Comparison of ENCODE assay signal across 8 cellular contexts in genomic region chr1:110003747-110004428, GRCh38. TPM values are rescaled to one million over a fixed set of nuclear protein-coding genes. Genes with fewer than 3 reads are reported as not detected.
DNase-seq lines count a peak whose midpoint lies in the region; ATAC-seq, FAIRE-seq and TF ChIP-seq lines count a peak whose summit lies in the region.

No MANE protein-coding gene starts in this region.

- H3K9me3 ChIP-seq in A549: no peaks in the 10 kb centered on the region
- H3K9me3 ChIP-seq in breast epithelium: no peaks in the 10 kb centered on the region

- TF ChIP-seq POLR2A in A549 (IDR thresholded peaks at IDR 0.05; ENCODE audit: low read length) (no peak), breast epithelium (IDR thresholded peaks at IDR 0.05) (no peak)

- no peak for TF ChIP-seq RAD21 in A549 (conservative IDR thresholded peaks at IDR 0.05 in 1 of 2, IDR thresholded peaks at IDR 0.05 in 1 of 2)

- WGBS in A549 (ENCODE audit: missing lambda C conversion rate): 0% methylated on average over 6 of the region's 8 CpGs

- H3K36me3 ChIP-seq in breast epithelium: no peaks in the 10 kb centered on the region

- H3K27me3 ChIP-seq in breast epithelium: no peaks in the 10 kb centered on the region

- in situ Hi-C loops in G401 (cut with HindIII; ENCODE audit: low sequenced_read_pairs): no loop called here

- peak; percentile 47 to 88 for DNase-seq in A549 (ENCODE audit: low read depth in 1 of 2, low spot score in 1 of 2)
- peak; percentile 37 for DNase-seq in RPMI8226
- peak; percentile 71 to 75 for DNase-seq in breast epithelium (ENCODE audit: low spot score in 2 of 2)
- DNase-seq in left kidney (ENCODE audit: low read depth, low spot score): peak; percentile 92
- DNase-seq in stimulated activated CD4-positive, alpha-beta T cell treated with anti-CD3 and anti-CD28 coated beads, Interleukin-4, amount 100 ng/mL, for 4 hours: peak; percentile 27 to 42
- DNase-seq in G401 (ENCODE audit: low spot score): no peak

- peak overlapping the region; percentile 84 to 88 for H3K27ac ChIP-seq in A549
- peak overlapping the region; percentile 78 to 87 for H3K27ac ChIP-seq in breast epithelium

- TF ChIP-seq EP300 in A549 (IDR thresholded peaks at IDR 0.05): peak; percentile 25 to 47; a peak in 2 of 5 replicates

- no peak for TF ChIP-seq CTCF in A549 (IDR thresholded peaks at IDR 0.05)
- no peak for TF ChIP-seq CTCF in breast epithelium (IDR thresholded peaks at IDR 0.05)

- H3K4me3 ChIP-seq in A549 (peak overlapping the region; percentile 47), breast epithelium (peak overlapping the region in 1 of 3 donors; percentile 44)

- CTCF ChIA-PET in A549 (lab: Yijun Ruan, JAX): interaction anchor here (1.0 to 5.0 kb wide), 5 partner anchors 10 to 230 kb away, joined by 3 to 46 read pairs (median 3); partner anchors contain the start of gene AHCYL1

- FAIRE-seq in A549 (lab: Jason Lieb, UNC): no peak

- ATAC-seq in A549: peak; percentile 89 to 93
- peak; percentile 71 for ATAC-seq in GM18861 (IDR thresholded peaks at IDR 0.05; ENCODE audit: unreplicated experiment)
- ATAC-seq in HG03139 (IDR thresholded peaks at IDR 0.05; ENCODE audit: unreplicated experiment): peak; percentile 58

- intact Hi-C loops in breast epithelium (cut with DNase I; ENCODE audit: low total_unique reads): no loop called here

- POLR2A ChIA-PET in A549 (lab: Yijun Ruan, JAX): interaction anchor here (0.7 to 1.2 kb wide), 3 partner anchors 20 to 456 kb away, joined by 3 read pairs; partner anchors contain the start of genes AHCYL1 and GNAI3

- H3K4me1 ChIP-seq in A549 (peaks cover 72% of the 10 kb centered on the region), breast epithelium (peaks cover 0 to 15% of the 10 kb centered on the region in 2 donors)

- H3K4me2 ChIP-seq in A549: peak overlapping the region; percentile 96

TF ChIP-seq in A549, 52 proteins besides CTCF, POLR2A, EP300 and RAD21 (continues in another document):
- TF ChIP-seq ZFP36 (IDR thresholded peaks at IDR 0.05; ENCODE audit: borderline replicate concordance, partially characterized antibody) (no peak), RARB (CRISPR knock-in tag; IDR thresholded peaks at IDR 0.05) (no peak), GATA3 (IDR thresholded peaks at IDR 0.05; ENCODE audit: borderline replicate concordance) (0 out of 2 replicates have a peak, but pooled peaks have one; percentile 43), HOXB13 (CRISPR knock-in tag; IDR thresholded peaks at IDR 0.05; ENCODE audit: low read depth) (no peak), TFCP2L1 (CRISPR knock-in tag; IDR thresholded peaks at IDR 0.05) (no peak), KDM1A (IDR thresholded peaks at IDR 0.05; ENCODE audit: low read depth) (no peak), MAZ (IDR thresholded peaks at IDR 0.05; ENCODE audit: borderline replicate concordance, low read depth, low read length) (no peak), HOXA7 (CRISPR knock-in tag; IDR thresholded peaks at IDR 0.05) (no peak), ESRRA (IDR thresholded peaks at IDR 0.05; ENCODE audit: borderline replicate concordance, low read length) (no peak), JUN (IDR thresholded peaks at IDR 0.05) (peak in 1 of 2 experiments; percentile 43; a peak in 1 of 5 replicates), EHMT2 (IDR thresholded peaks at IDR 0.05; ENCODE audit: low read depth) (no peak), PHF8 (IDR thresholded peaks at IDR 0.05; ENCODE audit: borderline replicate concordance, low read depth) (no peak), REST (IDR thresholded peaks at IDR 0.05) (no peak), BCL3 (IDR thresholded peaks at IDR 0.05) (no peak; the same call in 2 of the 3 replicates), FOSL2 (IDR thresholded peaks at IDR 0.05) (no peak), FOSL2 (CRISPR knock-in tag; IDR thresholded peaks at IDR 0.05) (peak; percentile 57), CHD4 (IDR thresholded peaks at IDR 0.05; ENCODE audit: borderline replicate concordance) (no peak), CHD2 (IDR thresholded peaks at IDR 0.05; ENCODE audit: low read length, partially characterized antibody) (no peak), NR3C1 (IDR thresholded peaks at IDR 0.05) (no peak), CBX2 (IDR thresholded peaks at IDR 0.05; ENCODE audit: borderline replicate concordance, low read depth) (no peak), MAFK (IDR thresholded peaks at IDR 0.05; ENCODE audit: partially characterized antibody) (peak; percentile 100)
- TF ChIP-seq, protein P1, sequence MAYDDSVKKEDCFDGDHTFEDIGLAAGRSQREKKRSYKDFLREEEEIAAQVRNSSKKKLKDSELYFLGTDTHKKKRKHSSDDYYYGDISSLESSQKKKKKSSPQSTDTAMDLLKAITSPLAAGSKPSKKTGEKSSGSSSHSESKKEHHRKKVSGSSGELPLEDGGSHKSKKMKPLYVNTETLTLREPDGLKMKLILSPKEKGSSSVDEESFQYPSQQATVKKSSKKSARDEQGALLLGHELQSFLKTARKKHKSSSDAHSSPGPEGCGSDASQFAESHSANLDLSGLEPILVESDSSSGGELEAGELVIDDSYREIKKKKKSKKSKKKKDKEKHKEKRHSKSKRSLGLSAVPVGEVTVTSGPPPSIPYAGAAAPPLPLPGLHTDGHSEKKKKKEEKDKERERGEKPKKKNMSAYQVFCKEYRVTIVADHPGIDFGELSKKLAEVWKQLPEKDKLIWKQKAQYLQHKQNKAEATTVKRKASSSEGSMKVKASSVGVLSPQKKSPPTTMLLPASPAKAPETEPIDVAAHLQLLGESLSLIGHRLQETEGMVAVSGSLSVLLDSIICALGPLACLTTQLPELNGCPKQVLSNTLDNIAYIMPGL (CRISPR knock-in tag; IDR thresholded peaks at IDR 0.05; ENCODE audit: borderline replicate concordance): no peak
- TF ChIP-seq, protein P2, sequence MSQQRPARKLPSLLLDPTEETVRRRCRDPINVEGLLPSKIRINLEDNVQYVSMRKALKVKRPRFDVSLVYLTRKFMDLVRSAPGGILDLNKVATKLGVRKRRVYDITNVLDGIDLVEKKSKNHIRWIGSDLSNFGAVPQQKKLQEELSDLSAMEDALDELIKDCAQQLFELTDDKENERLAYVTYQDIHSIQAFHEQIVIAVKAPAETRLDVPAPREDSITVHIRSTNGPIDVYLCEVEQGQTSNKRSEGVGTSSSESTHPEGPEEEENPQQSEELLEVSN (IDR thresholded peaks at IDR 0.05; ENCODE audit: borderline replicate concordance, low read depth): no peak
- TF ChIP-seq, protein P3, sequence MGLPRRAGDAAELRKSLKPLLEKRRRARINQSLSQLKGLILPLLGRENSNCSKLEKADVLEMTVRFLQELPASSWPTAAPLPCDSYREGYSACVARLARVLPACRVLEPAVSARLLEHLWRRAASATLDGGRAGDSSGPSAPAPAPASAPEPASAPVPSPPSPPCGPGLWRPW (IDR thresholded peaks at IDR 0.05): no peak

RNA-seq across cellular contexts. Expression of gene AHCYL1, which starts 19.3 kb away (rescaled TPM):
- 147 and 148 TPM in 2 replicates for polyA plus RNA-seq in A549 (2011; rRNA removed)
- 66.5 and 81.2 TPM in 2 replicates for polyA plus RNA-seq in A549 (2012; cell fraction: cytosol; rRNA removed)
- 65.5 and 81.1 TPM in 2 replicates for polyA plus RNA-seq in A549 (2012; cell fraction: nucleus; rRNA removed)
- 124 to 145 TPM (median 133 TPM) in 3 replicates for polyA plus RNA-seq in A549 (2017; fragmentation: RNase III; extraction: RNeasy Plus Mini Kit Qiagen cat#74134 plus additional on column Dnase treatment)
- polyA minus RNA-seq in A549 (2011; rRNA and poly(A)+ RNA removed): 94.6 and 102 TPM in 2 replicates
- total RNA-seq in breast epithelium: 10 to 100 TPM; 67.7 to 75.1 (median 73.8) TPM
- 20.5 and 24.2 TPM in 2 replicates for total RNA-seq in G401 (2014; rRNA removed; shearing (Covaris generic))

RNA-seq across cellular contexts. Expression of gene STRIP1, which starts 30.5 kb away (rescaled TPM):
- polyA plus RNA-seq in A549 (2011; rRNA removed) (16.4 and 20.2 TPM in 2 replicates), A549 (2017; fragmentation: RNase III; extraction: RNeasy Plus Mini Kit Qiagen cat#74134 plus additional on column Dnase treatment) (14.4 to 16.7 TPM (median 16.1 TPM) in 3 replicates)
- polyA plus RNA-seq in A549 (2012; cell fraction: cytosol; rRNA removed): 13.3 and 14.6 TPM in 2 replicates
- 31.9 and 33.1 TPM in 2 replicates for polyA plus RNA-seq in A549 (2012; cell fraction: nucleus; rRNA removed)
- polyA minus RNA-seq in A549 (2011; rRNA and poly(A)+ RNA removed): 30.5 and 34.0 TPM in 2 replicates
- total RNA-seq in breast epithelium: 10 to 100 TPM; 35.7 to 59.0 (median 56.6) TPM
- total RNA-seq in G401 (2014; rRNA removed; shearing (Covaris generic)): 28.1 and 28.3 TPM in 2 replicates
